ENCODE assay signal across 1 cellular context in genomic region chr12:92062539-92063493, GRCh38.
TF ChIP-seq lines count a peak whose summit lies in the region.

No MANE protein-coding gene starts in this region.

TF ChIP-seq in GM12878, 131 proteins besides CTCF, POLR2A, EP300 and RAD21 (continued from another document):
- TF ChIP-seq IKZF2 (IDR thresholded peaks at IDR 0.05), result peak; percentile 40 to 56; a peak in 2 of 4 replicates
- TF ChIP-seq GATAD2B (conservative IDR thresholded peaks at IDR 0.05; ENCODE audit: low read depth), result 0 out of 2 replicates have a peak, but pooled peaks have one; percentile 27
- no peak for TF ChIP-seq USF2 (IDR thresholded peaks at IDR 0.05; ENCODE audit: borderline replicate concordance, low read depth, low read length)
- peak; percentile 59; the same call in 1 of the 2 replicates for TF ChIP-seq SPI1 (IDR thresholded peaks at IDR 0.05; ENCODE audit: borderline replicate concordance, insufficient read depth, low read depth, low read length)
- TF ChIP-seq ATF7 (IDR thresholded peaks at IDR 0.05; ENCODE audit: low read depth), result no peak
- TF ChIP-seq PKNOX1 (IDR thresholded peaks at IDR 0.05), result no peak
- TF ChIP-seq ETV6 (conservative IDR thresholded peaks at IDR 0.05 in 1 of 2, IDR thresholded peaks at IDR 0.05 in 1 of 2; ENCODE audit: borderline replicate concordance in 1 of 2, low read depth in 1 of 2), result no peak
TF ChIP-seq in GM12878: peak in this region for 4.
